1 cellular context compared by ENCODE assay signal in genomic region chr11:131894615-131895544, GRCh38.
TF ChIP-seq lines count a peak whose summit lies in the region.

No MANE protein-coding gene starts in this region.

TF ChIP-seq in H1, 55 proteins besides CTCF, POLR2A, EP300 and RAD21 (continued from another document):
- TF ChIP-seq SP1 (IDR thresholded peaks at IDR 0.05; ENCODE audit: low read depth, low read length) (no peak), POU5F1 (IDR thresholded peaks at IDR 0.05; ENCODE audit: low read depth, low read length) (no peak), USF2 (IDR thresholded peaks at IDR 0.05; ENCODE audit: low read length) (no peak), KDM1A (IDR thresholded peaks at IDR 0.05; ENCODE audit: borderline replicate concordance, low read length) (no peak), TBP (IDR thresholded peaks at IDR 0.05; ENCODE audit: low read depth, low read length) (no peak), SP4 (IDR thresholded peaks at IDR 0.05; ENCODE audit: low read length) (no peak), HDAC2 (IDR thresholded peaks at IDR 0.05; ENCODE audit: borderline replicate concordance in 1 of 2, low read depth in 2 of 2, low read length in 2 of 2) (no peak)
